1 cellular context compared by ENCODE assay signal in the genomic region with DNA sequence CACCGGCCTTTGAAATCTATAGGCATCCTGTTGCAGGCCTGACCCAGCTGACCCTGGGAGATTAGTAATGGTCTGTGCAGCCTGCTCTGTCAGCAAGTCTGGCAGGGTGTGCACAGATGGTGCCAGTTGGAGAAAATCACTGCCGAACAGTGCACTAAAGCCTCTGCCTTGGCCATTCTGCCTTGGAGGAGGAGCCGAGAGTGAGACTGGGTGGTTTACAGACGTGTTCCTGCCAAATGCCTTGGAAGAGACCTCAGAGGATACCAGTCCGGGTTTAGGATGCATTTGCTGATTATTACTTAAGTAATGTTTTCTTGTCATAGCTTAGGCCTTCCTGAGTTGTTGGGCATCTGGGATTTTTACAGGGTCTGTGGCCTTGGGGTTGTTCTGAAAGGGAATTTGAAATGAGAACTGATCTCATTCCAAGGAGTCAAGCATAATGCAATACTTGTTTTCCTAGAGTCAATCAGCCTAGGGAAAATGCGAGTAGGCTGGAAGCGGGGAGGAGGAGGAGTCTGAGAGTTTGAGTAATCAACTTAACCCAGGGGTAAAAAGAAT.
TF ChIP-seq lines count a peak whose summit lies in the region.

No MANE protein-coding gene starts in this region.

TF ChIP-seq in SK-N-SH, 30 proteins besides CTCF, POLR2A, EP300 and RAD21 (continued from another document):
- TF ChIP-seq, protein P1, sequence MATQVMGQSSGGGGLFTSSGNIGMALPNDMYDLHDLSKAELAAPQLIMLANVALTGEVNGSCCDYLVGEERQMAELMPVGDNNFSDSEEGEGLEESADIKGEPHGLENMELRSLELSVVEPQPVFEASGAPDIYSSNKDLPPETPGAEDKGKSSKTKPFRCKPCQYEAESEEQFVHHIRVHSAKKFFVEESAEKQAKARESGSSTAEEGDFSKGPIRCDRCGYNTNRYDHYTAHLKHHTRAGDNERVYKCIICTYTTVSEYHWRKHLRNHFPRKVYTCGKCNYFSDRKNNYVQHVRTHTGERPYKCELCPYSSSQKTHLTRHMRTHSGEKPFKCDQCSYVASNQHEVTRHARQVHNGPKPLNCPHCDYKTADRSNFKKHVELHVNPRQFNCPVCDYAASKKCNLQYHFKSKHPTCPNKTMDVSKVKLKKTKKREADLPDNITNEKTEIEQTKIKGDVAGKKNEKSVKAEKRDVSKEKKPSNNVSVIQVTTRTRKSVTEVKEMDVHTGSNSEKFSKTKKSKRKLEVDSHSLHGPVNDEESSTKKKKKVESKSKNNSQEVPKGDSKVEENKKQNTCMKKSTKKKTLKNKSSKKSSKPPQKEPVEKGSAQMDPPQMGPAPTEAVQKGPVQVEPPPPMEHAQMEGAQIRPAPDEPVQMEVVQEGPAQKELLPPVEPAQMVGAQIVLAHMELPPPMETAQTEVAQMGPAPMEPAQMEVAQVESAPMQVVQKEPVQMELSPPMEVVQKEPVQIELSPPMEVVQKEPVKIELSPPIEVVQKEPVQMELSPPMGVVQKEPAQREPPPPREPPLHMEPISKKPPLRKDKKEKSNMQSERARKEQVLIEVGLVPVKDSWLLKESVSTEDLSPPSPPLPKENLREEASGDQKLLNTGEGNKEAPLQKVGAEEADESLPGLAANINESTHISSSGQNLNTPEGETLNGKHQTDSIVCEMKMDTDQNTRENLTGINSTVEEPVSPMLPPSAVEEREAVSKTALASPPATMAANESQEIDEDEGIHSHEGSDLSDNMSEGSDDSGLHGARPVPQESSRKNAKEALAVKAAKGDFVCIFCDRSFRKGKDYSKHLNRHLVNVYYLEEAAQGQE (IDR thresholded peaks at IDR 0.05; ENCODE audit: low read depth, low read length): 0 out of 2 replicates have a peak, but pooled peaks have one; percentile 20
- TF ChIP-seq, protein P2, sequence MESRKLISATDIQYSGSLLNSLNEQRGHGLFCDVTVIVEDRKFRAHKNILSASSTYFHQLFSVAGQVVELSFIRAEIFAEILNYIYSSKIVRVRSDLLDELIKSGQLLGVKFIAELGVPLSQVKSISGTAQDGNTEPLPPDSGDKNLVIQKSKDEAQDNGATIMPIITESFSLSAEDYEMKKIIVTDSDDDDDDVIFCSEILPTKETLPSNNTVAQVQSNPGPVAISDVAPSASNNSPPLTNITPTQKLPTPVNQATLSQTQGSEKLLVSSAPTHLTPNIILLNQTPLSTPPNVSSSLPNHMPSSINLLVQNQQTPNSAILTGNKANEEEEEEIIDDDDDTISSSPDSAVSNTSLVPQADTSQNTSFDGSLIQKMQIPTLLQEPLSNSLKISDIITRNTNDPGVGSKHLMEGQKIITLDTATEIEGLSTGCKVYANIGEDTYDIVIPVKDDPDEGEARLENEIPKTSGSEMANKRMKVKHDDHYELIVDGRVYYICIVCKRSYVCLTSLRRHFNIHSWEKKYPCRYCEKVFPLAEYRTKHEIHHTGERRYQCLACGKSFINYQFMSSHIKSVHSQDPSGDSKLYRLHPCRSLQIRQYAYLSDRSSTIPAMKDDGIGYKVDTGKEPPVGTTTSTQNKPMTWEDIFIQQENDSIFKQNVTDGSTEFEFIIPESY (IDR thresholded peaks at IDR 0.05; ENCODE audit: borderline replicate concordance, low read depth): 0 out of 2 replicates have a peak, but pooled peaks have one; percentile 50
- TF ChIP-seq, protein P3, sequence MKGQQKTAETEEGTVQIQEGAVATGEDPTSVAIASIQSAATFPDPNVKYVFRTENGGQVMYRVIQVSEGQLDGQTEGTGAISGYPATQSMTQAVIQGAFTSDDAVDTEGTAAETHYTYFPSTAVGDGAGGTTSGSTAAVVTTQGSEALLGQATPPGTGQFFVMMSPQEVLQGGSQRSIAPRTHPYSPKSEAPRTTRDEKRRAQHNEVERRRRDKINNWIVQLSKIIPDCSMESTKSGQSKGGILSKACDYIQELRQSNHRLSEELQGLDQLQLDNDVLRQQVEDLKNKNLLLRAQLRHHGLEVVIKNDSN (IDR thresholded peaks at IDR 0.05; ENCODE audit: borderline replicate concordance, low read depth): no peak
- TF ChIP-seq FOSL2 (IDR thresholded peaks at IDR 0.05; ENCODE audit: borderline replicate concordance, low read depth): peak; percentile 63
- TF ChIP-seq, protein P4, sequence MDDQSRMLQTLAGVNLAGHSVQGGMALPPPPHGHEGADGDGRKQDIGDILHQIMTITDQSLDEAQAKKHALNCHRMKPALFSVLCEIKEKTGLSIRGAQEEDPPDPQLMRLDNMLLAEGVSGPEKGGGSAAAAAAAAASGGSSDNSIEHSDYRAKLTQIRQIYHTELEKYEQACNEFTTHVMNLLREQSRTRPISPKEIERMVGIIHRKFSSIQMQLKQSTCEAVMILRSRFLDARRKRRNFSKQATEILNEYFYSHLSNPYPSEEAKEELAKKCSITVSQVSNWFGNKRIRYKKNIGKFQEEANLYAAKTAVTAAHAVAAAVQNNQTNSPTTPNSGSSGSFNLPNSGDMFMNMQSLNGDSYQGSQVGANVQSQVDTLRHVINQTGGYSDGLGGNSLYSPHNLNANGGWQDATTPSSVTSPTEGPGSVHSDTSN (IDR thresholded peaks at IDR 0.05): peak; percentile 90
- peak; percentile 79 for TF ChIP-seq JUND (IDR thresholded peaks at IDR 0.05)
- TF ChIP-seq MEF2A (IDR thresholded peaks at IDR 0.05; ENCODE audit: borderline replicate concordance, low read depth): peak; percentile 34; the same call in 1 of the 2 replicates
- TF ChIP-seq RFX5 (IDR thresholded peaks at IDR 0.05; ENCODE audit: low read length): no peak
- TF ChIP-seq, protein P5, sequence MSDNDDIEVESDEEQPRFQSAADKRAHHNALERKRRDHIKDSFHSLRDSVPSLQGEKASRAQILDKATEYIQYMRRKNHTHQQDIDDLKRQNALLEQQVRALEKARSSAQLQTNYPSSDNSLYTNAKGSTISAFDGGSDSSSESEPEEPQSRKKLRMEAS (IDR thresholded peaks at IDR 0.05; ENCODE audit: low read depth): peak; percentile 61
- peak; percentile 68 for TF ChIP-seq POLR2AphosphoS5 (IDR thresholded peaks at IDR 0.05; ENCODE audit: low read depth, low read length)
- TF ChIP-seq TEAD4 (IDR thresholded peaks at IDR 0.05; ENCODE audit: borderline replicate concordance, insufficient read depth): peak; percentile 73; the same call in 1 of the 2 replicates
- peak; percentile 78 for TF ChIP-seq RCOR1 (IDR thresholded peaks at IDR 0.05; ENCODE audit: low read length)
- TF ChIP-seq MXI1 (IDR thresholded peaks at IDR 0.05; ENCODE audit: low read depth, low read length): no peak
- no peak for TF ChIP-seq SMC3 (IDR thresholded peaks at IDR 0.05; ENCODE audit: low read depth, low read length)
- TF ChIP-seq SIN3A (IDR thresholded peaks at IDR 0.05; ENCODE audit: borderline replicate concordance, low read depth, low read length): peak; percentile 35; the same call in 1 of the 2 replicates
- TF ChIP-seq NRF1 (IDR thresholded peaks at IDR 0.05; ENCODE audit: low read depth, low read length): no peak
